8 cellular contexts compared by ENCODE assay signal in the genomic region with DNA sequence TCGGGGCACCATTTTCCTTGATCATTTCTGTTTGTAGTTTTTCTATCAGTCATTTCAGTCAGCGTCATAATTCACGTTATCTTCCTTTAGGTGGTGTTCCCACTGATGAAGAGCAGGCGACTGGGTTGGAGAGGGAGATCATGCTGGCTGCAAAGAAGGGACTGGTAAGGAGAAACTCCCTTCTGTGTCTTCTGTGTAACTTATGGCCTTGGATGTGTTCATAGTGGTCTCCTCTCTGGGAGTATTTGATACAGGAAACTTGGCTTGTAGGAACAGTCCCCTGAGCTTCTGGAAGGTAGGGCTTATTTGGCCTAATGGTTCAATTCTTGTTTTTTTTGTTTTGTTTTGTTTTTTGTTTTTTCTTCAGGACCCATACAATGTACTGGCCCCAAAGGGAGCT. TPM values are rescaled to one million over a fixed set of nuclear protein-coding genes. Genes with fewer than 3 reads are reported as not detected.
DNase-seq lines count a peak whose midpoint lies in the region; TF ChIP-seq lines count a peak whose summit lies in the region.

No MANE protein-coding gene starts in this region.

- peak overlapping the region; percentile 87 for H3K27ac Mint-ChIP-seq in T-helper 1 cell treated with Interleukin-12 subunit alpha and Interleukin-12 subunit beta and Interleukin-4 antibody, amounts not matched to agents 30 μg/mL and 1 μg/mL, for 36 hours
- peak overlapping the region; percentile 97 for H3K27ac Mint-ChIP-seq in activated T-helper 2 cell treated with anti-CD3 and anti-CD28 coated beads, Interferon-gamma antibody, Interleukin-2, Interleukin-4, amounts not matched to agents 10 μg/mL and 5 μg/mL and 100 μg/mL, durations not matched to agents 14 hours and 24 hours and 36 hours
- peak overlapping the region; percentile 84 to 98 (median 94) for H3K27ac Mint-ChIP-seq in immature natural killer cell

- H3K27me3 ChIP-seq in stomach smooth muscle (ENCODE audit: control insufficient read depth in 1 of 2, insufficient read depth in 2 of 2, low read length in 2 of 2), result no peaks in the 10 kb centered on the region

- intact Hi-C loops in activated T-helper 2 cell treated with anti-CD3 and anti-CD28 coated beads, Interferon-gamma antibody, Interleukin-2, Interleukin-4, amounts not matched to agents 10 μg/mL and 5 μg/mL and 100 μg/mL, durations not matched to agents 14 hours and 24 hours and 36 hours (cut with micrococcal nuclease), result no loop called here
- intact Hi-C loops in lower leg skin (cut with DNase I; ENCODE audit: low total_unique reads), result no loop called here

- H3K9me3 Mint-ChIP-seq in T-helper 1 cell treated with Interleukin-12 subunit alpha and Interleukin-12 subunit beta and Interleukin-4 antibody, amounts not matched to agents 30 μg/mL and 1 μg/mL, for 36 hours, result no peaks in the 10 kb centered on the region
- H3K9me3 Mint-ChIP-seq in activated T-helper 2 cell treated with anti-CD3 and anti-CD28 coated beads, Interferon-gamma antibody, Interleukin-2, Interleukin-4, amounts not matched to agents 10 μg/mL and 5 μg/mL and 100 μg/mL, durations not matched to agents 14 hours and 24 hours and 36 hours, result no peaks in the 10 kb centered on the region
- H3K9me3 Mint-ChIP-seq in immature natural killer cell, result no peaks in the 10 kb centered on the region

- no peak for TF ChIP-seq POLR2A in lower leg skin (IDR thresholded peaks at IDR 0.05)

- DNase-seq in T-helper 1 cell, result no peak
- DNase-seq in activated T-helper 2 cell treated with anti-CD3 and anti-CD28 coated beads, Interferon-gamma antibody, Interleukin-2, Interleukin-4, amounts not matched to agents 10 μg/mL and 5 μg/mL and 100 μg/mL, durations not matched to agents 14 hours and 24 hours and 36 hours (ENCODE audit: low spot score), result no peak
- DNase-seq in immature natural killer cell, result no peak
- no peak for DNase-seq in caudate nucleus (lab: John Stamatoyannopoulos, UW)
- DNase-seq in amniotic stem cell (lab: John Stamatoyannopoulos, UW), result no peak
- DNase-seq in lower leg skin (ENCODE audit: low spot score in 2 of 2), result no peak

- H3K4me1 ChIP-seq in stomach smooth muscle (ENCODE audit: control insufficient read depth, insufficient read depth, low read length), result peaks cover 15% of the 10 kb centered on the region

- no peaks in the 10 kb centered on the region for H3K27me3 Mint-ChIP-seq in T-helper 1 cell treated with Interleukin-12 subunit alpha and Interleukin-12 subunit beta and Interleukin-4 antibody, amounts not matched to agents 30 μg/mL and 1 μg/mL, for 36 hours (ENCODE audit: low read depth)
- H3K27me3 Mint-ChIP-seq in activated T-helper 2 cell treated with anti-CD3 and anti-CD28 coated beads, Interferon-gamma antibody, Interleukin-2, Interleukin-4, amounts not matched to agents 10 μg/mL and 5 μg/mL and 100 μg/mL, durations not matched to agents 14 hours and 24 hours and 36 hours (ENCODE audit: low read depth), result no peaks in the 10 kb centered on the region
- peaks cover 0 to 7% (median 6%) of the 10 kb centered on the region in 3 donors for H3K27me3 Mint-ChIP-seq in immature natural killer cell (ENCODE audit: low read depth in 3 of 3)

- no peaks in the 10 kb centered on the region for H3K9me3 ChIP-seq in stomach smooth muscle (ENCODE audit: control insufficient read depth in 2 of 2, low read length in 2 of 2)

- peak overlapping the region; percentile 58 to 88 for H3K9ac ChIP-seq in stomach smooth muscle (ENCODE audit: low read length in 2 of 2)

- H3K36me3 Mint-ChIP-seq in T-helper 1 cell treated with Interleukin-12 subunit alpha and Interleukin-12 subunit beta and Interleukin-4 antibody, amounts not matched to agents 30 μg/mL and 1 μg/mL, for 36 hours (ENCODE audit: low read depth), result peaks cover 30% of the 10 kb centered on the region
- peaks cover 39% of the 10 kb centered on the region for H3K36me3 Mint-ChIP-seq in activated T-helper 2 cell treated with anti-CD3 and anti-CD28 coated beads, Interferon-gamma antibody, Interleukin-2, Interleukin-4, amounts not matched to agents 10 μg/mL and 5 μg/mL and 100 μg/mL, durations not matched to agents 14 hours and 24 hours and 36 hours (ENCODE audit: low read depth)
- H3K36me3 Mint-ChIP-seq in immature natural killer cell, result peaks cover 11 to 30% (median 13%) of the 10 kb centered on the region in 3 donors

- H3K36me3 ChIP-seq in stomach smooth muscle (ENCODE audit: control insufficient read depth in 2 of 2, insufficient read depth in 2 of 2, low read length in 2 of 2), result peaks cover 26 to 28% of the 10 kb centered on the region in 2 donors

- no peak for TF ChIP-seq CTCF in lower leg skin (IDR thresholded peaks at IDR 0.05)

- H3K4me3 Mint-ChIP-seq in T-helper 1 cell treated with Interleukin-12 subunit alpha and Interleukin-12 subunit beta and Interleukin-4 antibody, amounts not matched to agents 30 μg/mL and 1 μg/mL, for 36 hours, result peak overlapping the region; percentile 89
- peak overlapping the region; percentile 93 for H3K4me3 Mint-ChIP-seq in activated T-helper 2 cell treated with anti-CD3 and anti-CD28 coated beads, Interferon-gamma antibody, Interleukin-2, Interleukin-4, amounts not matched to agents 10 μg/mL and 5 μg/mL and 100 μg/mL, durations not matched to agents 14 hours and 24 hours and 36 hours (ENCODE audit: low read depth)
- peak overlapping the region; percentile 93 to 97 (median 95) for H3K4me3 Mint-ChIP-seq in immature natural killer cell

- peaks cover 16% of the 10 kb centered on the region for H3K4me1 Mint-ChIP-seq in T-helper 1 cell treated with Interleukin-12 subunit alpha and Interleukin-12 subunit beta and Interleukin-4 antibody, amounts not matched to agents 30 μg/mL and 1 μg/mL, for 36 hours (ENCODE audit: low read depth)
- peaks cover 19% of the 10 kb centered on the region for H3K4me1 Mint-ChIP-seq in activated T-helper 2 cell treated with anti-CD3 and anti-CD28 coated beads, Interferon-gamma antibody, Interleukin-2, Interleukin-4, amounts not matched to agents 10 μg/mL and 5 μg/mL and 100 μg/mL, durations not matched to agents 14 hours and 24 hours and 36 hours (ENCODE audit: low read depth)
- H3K4me1 Mint-ChIP-seq in immature natural killer cell, result peaks cover 26 to 33% of the 10 kb centered on the region in 2 donors

- H3K27ac ChIP-seq in stomach smooth muscle (ENCODE audit: low read length) (peak overlapping the region; percentile 96), caudate nucleus (ENCODE audit: low read depth, low read length) (no peak overlapping the region)

- WGBS in lower leg skin, 2 donors, result 89 to 90% methylated on average over 4 of the region's 4 CpGs

- H3K4me3 ChIP-seq in stomach smooth muscle (ENCODE audit: low read length in 2 of 2) (peak overlapping the region; percentile 95 to 97), lower leg skin (ENCODE audit: low read depth, poor library complexity, severe bottlenecking) (no peak overlapping the region)

RNA-seq across cellular contexts. Expression of gene COX5B, which starts 1.1 kb away (rescaled TPM):
- 217 and 237 TPM in 2 replicates for total RNA-seq in activated T-helper 2 cell treated with anti-CD3 and anti-CD28 coated beads, Interferon-gamma antibody, Interleukin-2, Interleukin-4, amounts not matched to agents 10 μg/mL and 5 μg/mL and 100 μg/mL, durations not matched to agents 14 hours and 24 hours and 36 hours
- 100 to 1,000 TPM; 326 to 501 (median 349) TPM for polyA plus RNA-seq in immature natural killer cell
- 100 to 1,000 TPM; 206 to 427 (median 359) TPM for total RNA-seq in lower leg skin

RNA-seq across cellular contexts. Expression of gene ACTR1B, which starts 16.9 kb away (rescaled TPM):
- 142 and 147 TPM in 2 replicates for total RNA-seq in activated T-helper 2 cell treated with anti-CD3 and anti-CD28 coated beads, Interferon-gamma antibody, Interleukin-2, Interleukin-4, amounts not matched to agents 10 μg/mL and 5 μg/mL and 100 μg/mL, durations not matched to agents 14 hours and 24 hours and 36 hours
- polyA plus RNA-seq in immature natural killer cell, result 10 to 100 TPM; 15.3 to 19.3 (median 17.3) TPM
- 10 to 100 TPM; 47.3 to 82.3 (median 78.4) TPM for total RNA-seq in lower leg skin

RNA-seq across cellular contexts. Expression of gene C2orf92, which starts 22.5 kb away (rescaled TPM):
- 17.2 and 21.8 TPM in 2 replicates for total RNA-seq in activated T-helper 2 cell treated with anti-CD3 and anti-CD28 coated beads, Interferon-gamma antibody, Interleukin-2, Interleukin-4, amounts not matched to agents 10 μg/mL and 5 μg/mL and 100 μg/mL, durations not matched to agents 14 hours and 24 hours and 36 hours
- polyA plus RNA-seq in immature natural killer cell, result under 1 TPM in 1 of 3 donors, not detected in 2; 0.37 TPM
- total RNA-seq in lower leg skin, result 10 to 100 TPM in 2 of 4 donors, 1 to 10 TPM in 2; 5.0 to 20.2 (median 13.4) TPM

RNA-seq across cellular contexts. Expression of gene ANKRD36B, which starts 57.3 kb away (rescaled TPM):
- total RNA-seq in activated T-helper 2 cell treated with anti-CD3 and anti-CD28 coated beads, Interferon-gamma antibody, Interleukin-2, Interleukin-4, amounts not matched to agents 10 μg/mL and 5 μg/mL and 100 μg/mL, durations not matched to agents 14 hours and 24 hours and 36 hours, result 44.6 and 46.0 TPM in 2 replicates
- 10 to 100 TPM in 1 of 3 donors, 1 to 10 TPM in 2; 5.5 to 22.7 (median 6.7) TPM for polyA plus RNA-seq in immature natural killer cell
- 10 to 100 TPM; 11.0 to 33.1 (median 12.6) TPM for total RNA-seq in lower leg skin
